ENCODE assay signal across 8 cellular contexts in the genomic region with DNA sequence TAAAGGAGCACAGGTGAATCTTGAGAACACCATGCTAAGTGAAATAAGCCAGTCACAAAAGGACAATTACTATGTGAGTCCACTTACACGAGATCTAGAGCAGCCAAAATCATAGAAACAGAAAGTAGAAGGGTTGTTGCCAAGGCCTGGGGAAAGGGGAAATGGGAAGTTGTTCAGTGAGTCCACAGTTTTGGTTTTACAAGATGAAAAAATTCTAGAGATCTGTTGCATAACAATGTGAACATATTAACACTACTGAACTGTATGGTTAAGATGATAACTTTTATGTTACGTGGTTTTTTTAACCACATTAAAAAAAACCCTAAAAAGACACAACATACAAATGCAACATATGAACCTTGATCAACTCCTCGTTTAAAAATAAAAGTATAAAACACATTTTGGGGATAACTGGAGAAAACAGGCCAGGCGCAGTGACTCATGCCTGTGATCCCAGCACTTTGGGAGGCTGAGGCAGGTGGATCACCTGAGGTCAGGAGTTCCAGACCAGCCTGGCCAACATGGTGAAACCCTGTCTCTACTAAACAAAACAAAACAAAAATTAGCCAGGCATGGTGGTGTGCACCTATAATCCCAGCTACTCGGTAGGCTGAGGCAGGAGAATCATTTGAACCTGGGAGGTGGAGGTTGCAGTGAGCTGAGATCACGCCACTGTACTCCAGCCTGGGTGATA. TPM values are rescaled to one million over a fixed set of nuclear protein-coding genes. Genes with fewer than 3 reads are reported as not detected.
DNase-seq lines count a peak whose midpoint lies in the region; ATAC-seq and TF ChIP-seq lines count a peak whose summit lies in the region.
"Not testable (repeated sequence)": the region's sequence is repeated elsewhere in the genome, so short reads cannot be mapped to it uniquely, and the experiment has no call there.

No MANE protein-coding gene starts in this region.

- H3K27me3 ChIP-seq in neutrophil = not testable (repeated sequence)

- peaks cover 49 to 64% of the 10 kb centered on the region in 2 experiments for H3K4me1 ChIP-seq in neutrophil (ENCODE audit: control insufficient read depth in 1 of 2, insufficient read depth in 1 of 2, low read depth in 1 of 2, low read length in 1 of 2)

- not testable (repeated sequence) for H3K9me3 ChIP-seq in neutrophil

- peaks cover 4 to 12% of the 10 kb centered on the region in 2 donors for H3K9me3 Mint-ChIP-seq in activated naive CD4-positive, alpha-beta T cell treated with anti-CD3 and anti-CD28 coated beads, Interleukin-2, amount 50 U/mL, for 72 hours

- peak overlapping the region; percentile 1 to 8 for H3K27ac Mint-ChIP-seq in activated naive CD4-positive, alpha-beta T cell treated with anti-CD3 and anti-CD28 coated beads, Interleukin-2, amount 50 U/mL, for 72 hours

- ATAC-seq in GM19043 (IDR thresholded peaks at IDR 0.05; ENCODE audit: low read depth, unreplicated experiment) (peak; percentile 78), GM21619 (IDR thresholded peaks at IDR 0.05; ENCODE audit: unreplicated experiment) (peak; percentile 91), HG03039 (IDR thresholded peaks at IDR 0.05; ENCODE audit: unreplicated experiment) (peak; percentile 92), HG03565 (IDR thresholded peaks at IDR 0.05; ENCODE audit: unreplicated experiment) (peak; percentile 91)
- ATAC-seq in activated naive CD4-positive, alpha-beta T cell treated with anti-CD3 and anti-CD28 coated beads, Interleukin-2, amount 50 U/mL, for 72 hours = peak; percentile 57 to 77

- H3K36me3 ChIP-seq in neutrophil = peaks cover 44% of the 10 kb centered on the region

- peak overlapping the region; percentile 93 for H3K27ac ChIP-seq in neutrophil

- TF ChIP-seq CTCF in neutrophil (IDR thresholded peaks at IDR 0.05) = not testable (repeated sequence)

- peaks cover 24 to 71% of the 10 kb centered on the region in 2 donors for H3K36me3 Mint-ChIP-seq in activated naive CD4-positive, alpha-beta T cell treated with anti-CD3 and anti-CD28 coated beads, Interleukin-2, amount 50 U/mL, for 72 hours

- peak; percentile 68 for DNase-seq in GF-D8 (lab: John Stamatoyannopoulos, UW)
- DNase-seq in SKM-1 (lab: John Stamatoyannopoulos, UW; ENCODE audit: unreplicated experiment) = peak; percentile 58
- DNase-seq in activated naive CD4-positive, alpha-beta T cell treated with anti-CD3 and anti-CD28 coated beads, Interleukin-2, amount 50 U/mL, for 72 hours (ENCODE audit: low spot score in 2 of 2) = not testable (repeated sequence)

- H3K4me3 ChIP-seq in neutrophil (ENCODE audit: low read depth in 1 of 2, low read length in 1 of 2) = peak overlapping the region; percentile 36 to 54

RNA-seq across cellular contexts. Expression of gene NAXD, which starts 43.0 kb away (rescaled TPM):
- total RNA-seq in activated naive CD4-positive, alpha-beta T cell treated with anti-CD3 and anti-CD28 coated beads, Interleukin-2, amount 50 U/mL, for 72 hours = 10 to 100 TPM; 19.7 to 24.8 TPM

RNA-seq across cellular contexts. Expression of gene CARS2, which starts 47.6 kb away (rescaled TPM):
- total RNA-seq in activated naive CD4-positive, alpha-beta T cell treated with anti-CD3 and anti-CD28 coated beads, Interleukin-2, amount 50 U/mL, for 72 hours = 10 to 100 TPM; 36.1 to 71.8 TPM

RNA-seq across cellular contexts. Expression of gene ING1, which starts 55.1 kb away (rescaled TPM):
- 10 to 100 TPM; 19.6 to 26.7 TPM for total RNA-seq in activated naive CD4-positive, alpha-beta T cell treated with anti-CD3 and anti-CD28 coated beads, Interleukin-2, amount 50 U/mL, for 72 hours
